Comparison of ENCODE assay signal across 12 cellular contexts in genomic region chr13:111165611-111166010, GRCh38. TPM values are rescaled to one million over a fixed set of nuclear protein-coding genes. Genes with fewer than 3 reads are reported as not detected.
A peak's percentile ranks its signal among the peaks of the same experiment; 100 is the strongest.
DNase-seq lines count a peak whose midpoint lies in the region; ATAC-seq, FAIRE-seq and TF ChIP-seq lines count a peak whose summit lies in the region.
"Had no signal": no experiment of that assay in that cellular context is flagged by ENCODE, and none has a peak within 500 bp of the region (broad histone marks: within the 10 kb centered on the region; RNA-seq: fewer than 3 reads in every experiment).

No MANE protein-coding gene starts in this region.

- 95% methylated on average over 4 of the region's 4 CpGs for WGBS in hepatocyte (ENCODE audit: low lambda C conversion rate, missing lambda C conversion rate)

- ATAC-seq in GM21367 (IDR thresholded peaks at IDR 0.05; ENCODE audit: unreplicated experiment) (peak; percentile 61), HG03095 (IDR thresholded peaks at IDR 0.05; ENCODE audit: unreplicated experiment) (peak; percentile 60)
- ATAC-seq: activated CD8-positive, alpha-beta memory T cell treated with anti-CD3 and anti-CD28 coated beads, Interleukin-2, amount 10 ng/mL, durations not matched to agents 7 days and 5 days had no signal

- H3K4me2 ChIP-seq in hepatocyte, result no peak overlapping the region

- peak; percentile 89 for FAIRE-seq in GM12892 (lab: Jason Lieb, UNC)
- FAIRE-seq: keratinocyte had no signal

- H3K36me3 ChIP-seq in hepatocyte (replicated peaks; ENCODE audit: insufficient read depth, low read depth), result no peaks in the 10 kb centered on the region
- H3K36me3 ChIP-seq: transverse colon had no signal

- peak overlapping the region; percentile 69 for H3K27ac ChIP-seq in hepatocyte
- H3K27ac ChIP-seq: esophagus squamous epithelium, transverse colon had no signal

- H4K20me1 ChIP-seq in hepatocyte (ENCODE audit: insufficient read depth, poor library complexity, severe bottlenecking), result peaks cover 67% of the 10 kb centered on the region

- H3K9me3 ChIP-seq in hepatocyte (ENCODE audit: low read depth), result no peaks in the 10 kb centered on the region
- H3K9me3 ChIP-seq: esophagus squamous epithelium, transverse colon had no signal

- no peak for TF ChIP-seq POLR2A in GM12892 (IDR thresholded peaks at IDR 0.05; ENCODE audit: low read depth, low read length)

- no peak overlapping the region for H3K4me3 ChIP-seq in hepatocyte
- H3K4me3 ChIP-seq: esophagus squamous epithelium, transverse colon had no signal

- H3K79me2 ChIP-seq in hepatocyte, result peaks cover 96% of the 10 kb centered on the region

- H3K9me2 ChIP-seq in hepatocyte (replicated peaks; ENCODE audit: insufficient read depth), result no peaks in the 10 kb centered on the region

- no peaks in the 10 kb centered on the region for H3K27me3 ChIP-seq in hepatocyte
- H3K27me3 ChIP-seq: esophagus squamous epithelium, transverse colon had no signal

- peaks cover 14% of the 10 kb centered on the region for H3K4me1 ChIP-seq in hepatocyte (ENCODE audit: insufficient read depth)

- DNase-seq in GM12892 (ENCODE audit: insufficient read length) (no peak), hepatocyte (ENCODE audit: low spot score) (no peak), NCI-H69 (lab: John Stamatoyannopoulos, UW) (no peak), HuH-7.5 (ENCODE audit: low spot score) (no peak), hypothalamus (lab: John Stamatoyannopoulos, UW) (no peak), COR-L47 (lab: John Stamatoyannopoulos, UW) (no peak)
- DNase-seq: activated CD8-positive, alpha-beta memory T cell treated with anti-CD3 and anti-CD28 coated beads, Interleukin-2, amount 10 ng/mL, durations not matched to agents 7 days and 5 days; esophagus squamous epithelium; transverse colon had no signal

- no peak overlapping the region for H2AFZ ChIP-seq in hepatocyte

- TF ChIP-seq CTCF in hepatocyte (IDR thresholded peaks at IDR 0.05; ENCODE audit: poor library complexity), result no peak

RNA-seq across cellular contexts. Expression of gene ARHGEF7, which starts 50.5 kb away (rescaled TPM):
- 52.8 TPM for polyA plus RNA-seq in GM12892 (2012; ENCODE audit: missing spikeins)
- 46.8 and 49.5 TPM in 2 replicates for total RNA-seq in hepatocyte
- polyA plus RNA-seq in hepatocyte, result 30.1 and 35.4 TPM in 2 replicates
